Comparison of ENCODE assay signal across 9 cellular contexts in the genomic region with DNA sequence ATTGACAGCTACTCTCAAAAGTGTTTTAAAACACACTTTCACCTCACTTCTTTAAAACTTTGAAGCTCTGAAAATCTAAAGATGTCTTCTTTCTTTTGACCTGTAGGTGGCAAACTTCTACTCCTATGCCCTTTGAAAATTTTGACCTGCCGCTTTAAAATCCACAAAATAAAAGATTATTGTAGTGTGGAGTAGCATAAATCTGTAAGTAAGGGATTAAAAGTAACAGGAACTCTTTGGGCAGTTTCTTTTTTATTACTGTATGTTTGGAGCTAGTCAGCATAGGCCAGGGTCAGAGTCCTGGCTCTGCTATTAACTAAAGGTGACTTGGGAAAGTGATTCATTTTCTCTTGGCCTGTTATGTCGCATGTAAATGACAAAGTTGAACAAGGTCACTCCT. TPM values are rescaled to one million over a fixed set of nuclear protein-coding genes. Genes with fewer than 3 reads are reported as not detected.
A peak's percentile ranks its signal among the peaks of the same experiment; 100 is the strongest.
DNase-seq lines count a peak whose midpoint lies in the region; ATAC-seq, FAIRE-seq and TF ChIP-seq lines count a peak whose summit lies in the region.
"Had no signal": no experiment of that assay in that cellular context is flagged by ENCODE, and none has a peak within 500 bp of the region (broad histone marks: within the 10 kb centered on the region; RNA-seq: fewer than 3 reads in every experiment).

No MANE protein-coding gene starts in this region.

- H3K36me3 ChIP-seq in GM12878 (ENCODE audit: control insufficient read depth in 2 of 2, insufficient read depth in 2 of 2, low read length in 1 of 2): no peaks in the 10 kb centered on the region
- H3K36me3 ChIP-seq in right lobe of liver: no peaks in the 10 kb centered on the region

- no peaks in the 10 kb centered on the region for H3K79me2 ChIP-seq in GM12878 (ENCODE audit: control insufficient read depth, insufficient read depth, low read length)

- no peaks in the 10 kb centered on the region for H4K20me1 ChIP-seq in GM12878 (ENCODE audit: control insufficient read depth, insufficient read depth)

- no peak overlapping the region for H3K4me2 ChIP-seq in GM12878 (ENCODE audit: control insufficient read depth, insufficient read depth)

- POLR2A ChIA-PET in GM12878 (lab: Charles Lee): no interaction called here

- no peak overlapping the region for H3K27ac ChIP-seq in GM12878 (ENCODE audit: control insufficient read depth, insufficient read depth)
- no peak overlapping the region for H3K27ac ChIP-seq in right lobe of liver
- H3K27ac ChIP-seq: epithelial cell of prostate had no signal

- in situ Hi-C loops in G401 (cut with HindIII; ENCODE audit: low sequenced_read_pairs): no loop called here
- in situ Hi-C loops in GM12878 (cut with MboI): no loop called here

- intact Hi-C loops in GM12878 (cut with micrococcal nuclease; ENCODE audit: unreplicated experiment) (loop anchor here (1.0 to 2.0 kb wide), 3 partner anchors 156 to 173 kb away; partner anchors contain the start of gene NUDT6), right lobe of liver (cut with DNase I) (loop anchor here in 1 of 2 donors (10.0 kb wide), 1 partner anchor 167 kb away; the partner anchor contains the start of gene NUDT6), posterior cingulate gyrus (cut with DNase I) (loop anchor here (1.0 kb wide), 1 partner anchor 173 kb away; no protein-coding TSS in a partner anchor)

- TF ChIP-seq POLR2A in GM12878 (IDR thresholded peaks at IDR 0.05; ENCODE audit: low read depth, low read length): no peak
- TF ChIP-seq POLR2A in right lobe of liver (IDR thresholded peaks at IDR 0.05): no peak

- H3K4me3 ChIP-seq in GM12878 (no peak overlapping the region), right lobe of liver (no peak overlapping the region)

- no peak overlapping the region for H2AFZ ChIP-seq in GM12878 (ENCODE audit: control insufficient read depth, low read depth, low read length)

- FAIRE-seq in GM12878 (lab: Jason Lieb, UNC): peak; percentile 86

- H3K27me3 ChIP-seq in GM12878 (replicated peaks in 1 of 2; ENCODE audit: control insufficient read depth in 2 of 2, insufficient read depth in 2 of 2, low read length in 1 of 2) (no peaks in the 10 kb centered on the region), right lobe of liver (no peaks in the 10 kb centered on the region)

- TF ChIP-seq EP300 in GM12878 (IDR thresholded peaks at IDR 0.05; ENCODE audit: borderline replicate concordance in 1 of 2, control insufficient read depth in 1 of 2, low read depth in 2 of 2, low read length in 2 of 2): no peak

- TF ChIP-seq RAD21 in GM12878 (IDR thresholded peaks at IDR 0.05; ENCODE audit: insufficient read depth, low read depth, low read length): peak; percentile 76

- RAD21 ChIA-PET in GM12878 (lab: Charles Lee; ENCODE audit: unreplicated experiment): interaction anchor here (0.6 to 2.9 kb wide), 13 partner anchors 10 to 180 kb away, joined by 3 to 34 read pairs (median 5); partner anchors contain the start of genes BBS12 and NUDT6

- CTCF ChIA-PET in GM12878 (lab: Yijun Ruan, JAX): interaction anchor here (0.6 to 7.2 kb wide), 41 partner anchors 8 to 883 kb away, joined by 3 to 124 read pairs (median 4); partner anchors contain the start of genes BBS12 and NUDT6

- DNase-seq in A172 (ENCODE audit: low spot score) (peak; percentile 58), G401 (ENCODE audit: low spot score) (peak; percentile 38), LoVo (ENCODE audit: low spot score) (peak; percentile 69), GM12878 (ENCODE audit: low read depth, low spot score) (no peak), right lobe of liver (no peak), posterior cingulate gyrus (no peak)
- no peak for DNase-seq in activated naive CD4-positive, alpha-beta T cell (lab: John Stamatoyannopoulos, UW)
- no peak for DNase-seq in activated CD4-positive, alpha-beta T cell treated with anti-CD3 and anti-CD28 coated beads, Interleukin-2, amount 50 U/mL, for 1 hour

- ATAC-seq in GM12878 (peak; percentile 56), right lobe of liver (peak; percentile 64 to 80 (median 76))

- no peak overlapping the region for H3K9ac ChIP-seq in GM12878 (ENCODE audit: control insufficient read depth, insufficient read depth, low read length)

- H3K4me1 ChIP-seq in GM12878 (ENCODE audit: control insufficient read depth, insufficient read depth, low read length) (peaks cover 6% of the 10 kb centered on the region; the same call in 1 of the 2 replicates), right lobe of liver (peaks cover 0 to 5% (median 2%) of the 10 kb centered on the region in 4 donors)

- H3K9me3 ChIP-seq in GM12878 (replicated peaks; ENCODE audit: control insufficient read depth, insufficient read depth, low read length) (no peaks in the 10 kb centered on the region), right lobe of liver (no peaks in the 10 kb centered on the region)

- no TSS peak for BruUV-seq in GM12878 (replicated peaks; lab: Mats Ljungman, UMichigan)

- TF ChIP-seq CTCF in GM12878 (IDR thresholded peaks at IDR 0.05 in 2 of 3, conservative IDR thresholded peaks at IDR 0.05 in 1 of 3; ENCODE audit: control insufficient read depth in 2 of 3, extremely low read depth in 1 of 3, insufficient read depth in 1 of 3, low read depth in 3 of 3, low read length in 3 of 3) (peak; percentile 43 to 60 (median 55); a peak in 5 of 6 replicates), right lobe of liver (IDR thresholded peaks at IDR 0.05) (peak; percentile 68 to 80 (median 77))

- WGBS in GM12878 (ENCODE audit: insufficient coverage, insufficient replicate concordance, low lambda C conversion rate, missing lambda C conversion rate): 32% methylated on average over 2 of the region's 2 CpGs
- 13% methylated on average over 2 of the region's 2 CpGs for WGBS in right lobe of liver (ENCODE audit: insufficient coverage, low coverage, low lambda C conversion rate, missing lambda C conversion rate)

- SMC1A ChIA-PET in GM12878 (lab: Charles Lee; ENCODE audit: uncharacterized antibody, unreplicated experiment): interaction anchor here (0.6 to 6.3 kb wide), 14 partner anchors 10 to 172 kb away, joined by 3 to 73 read pairs (median 3); partner anchors contain the start of gene BBS12

TF ChIP-seq in GM12878, 131 proteins besides CTCF, POLR2A, EP300 and RAD21:
- TF ChIP-seq ATF2 (IDR thresholded peaks at IDR 0.05; ENCODE audit: low read length) (no peak), SMC3 (IDR thresholded peaks at IDR 0.05; ENCODE audit: borderline replicate concordance, low read length) (peak; percentile 81; the same call in 1 of the 2 replicates)
TF ChIP-seq in GM12878: peak in this region for 1.

RNA-seq across cellular contexts. Expression of gene BBS12, which starts 25.5 kb away (rescaled TPM):
- total RNA-seq in A172 (2014; rRNA removed; shearing (Covaris generic)): 3.3 and 5.2 TPM in 2 replicates
- total RNA-seq in G401 (2014; rRNA removed; shearing (Covaris generic)): 3.3 and 3.6 TPM in 2 replicates
- total RNA-seq in GM12878 (2013; cell fraction: nucleolus; rRNA removed): 1.2 and 1.9 TPM in 2 replicates
- total RNA-seq in GM12878 (2014; rRNA removed): 0.40 and 0.54 TPM in 2 replicates
- 0.37 and 0.58 TPM in 2 replicates for total RNA-seq in GM12878 (2014; rRNA removed; fragmentation: Illumina TruSeq; extraction: Trizol)
- 0.38 and 0.58 TPM in 2 replicates for total RNA-seq in GM12878 (2021)
- polyA plus RNA-seq in GM12878 (2011; ENCODE audit: low read depth): 0.18 TPM
- polyA plus RNA-seq in GM12878 (2011; rRNA removed): 0.17 and 0.24 TPM in 2 replicates
- polyA plus RNA-seq in GM12878 (2011; cell fraction: cytosol; rRNA removed): 0.12 and 0.27 TPM in 2 replicates
- polyA plus RNA-seq in GM12878 (2011; cell fraction: nucleus; rRNA removed): 0.20 and 0.28 TPM in 2 replicates
- polyA plus RNA-seq in GM12878 (2012): 0.27 and 0.58 TPM in 2 replicates
- 0.38 and 0.51 TPM in 2 replicates for polyA plus RNA-seq in GM12878 (2014; fragmentation: Illumina TruSeq; extraction: Trizol)
- under 1 TPM; 0.40 to 0.44 TPM for polyA plus RNA-seq in GM12878 (2014; fragmentation: Nextera tagmentation; extraction: Ambion mirVana)
- polyA plus RNA-seq in GM12878 (2014; rRNA removed): 0.15 and 0.32 TPM in 2 replicates
- polyA plus RNA-seq in GM12878 (2016; fragmentation: Nextera tagmentation; extraction: Ambion mirVana): under 1 TPM; 0.53 to 0.63 TPM
- 0.59 and 0.88 TPM in 2 replicates for polyA minus RNA-seq in GM12878 (2011; rRNA and poly(A)+ RNA removed)
- polyA minus RNA-seq in GM12878 (2011; cell fraction: cytosol; rRNA and poly(A)+ RNA removed): 0.31 TPM in 1 of 2 replicates, not detected in the other
- 0.36 and 0.96 TPM in 2 replicates for polyA minus RNA-seq in GM12878 (2011; cell fraction: nucleus; rRNA and poly(A)+ RNA removed)
- 1 to 10 TPM in 1 of 6 experiments, under 1 TPM in 5; 0.25 to 1.1 (median 0.65) TPM for total RNA-seq in right lobe of liver

Comparison
In these comparisons a context has a peak if more than half of its experiments do, and no peak if none do; other contexts are left out.
1. DNase-seq: peak in A172 (single experiment), G401 (single experiment) and LoVo (single experiment); none in GM12878 (single experiment), right lobe of liver (0 of 3), activated naive CD4-positive, alpha-beta T cell (0 of 4), posterior cingulate gyrus (0 of 10) and activated CD4-positive, alpha-beta T cell treated with anti-CD3 and anti-CD28 coated beads, Interleukin-2, amount 50 U/mL, for 1 hour (single experiment).